10 cellular contexts compared by ENCODE assay signal in the genomic region with DNA sequence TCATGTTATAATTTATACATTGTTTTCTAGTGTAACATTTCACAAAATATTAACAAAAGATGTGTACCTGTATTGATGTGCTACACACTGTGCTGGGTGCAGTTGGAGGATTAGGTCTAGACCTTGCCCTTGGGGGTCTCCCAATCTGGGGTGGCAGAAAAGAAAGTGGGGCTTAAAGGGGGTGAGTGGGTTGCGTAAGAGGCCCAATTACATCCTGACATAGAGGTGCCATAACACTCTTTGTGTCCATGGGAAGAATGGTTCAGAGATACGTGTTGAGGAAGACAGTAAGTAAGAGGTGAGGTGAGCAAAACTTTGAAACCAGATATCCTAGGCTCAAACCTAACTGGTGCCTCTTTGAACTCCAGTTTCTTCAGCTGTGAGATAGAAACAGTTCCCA. TPM values are rescaled to one million over a fixed set of nuclear protein-coding genes. Genes with fewer than 3 reads are reported as not detected.
"Had no signal": no experiment of that assay in that cellular context is flagged by ENCODE, and none has a peak within 500 bp of the region (broad histone marks: within the 10 kb centered on the region; RNA-seq: fewer than 3 reads in every experiment).

No MANE protein-coding gene starts in this region.

- ATAC-seq: HCT116, HepG2 had no signal

- DNase-seq: H7, KBM-7 had no signal

- H3K9ac ChIP-seq: GM23248, KMS-11 had no signal

- H3K4me2 ChIP-seq: KMS-11 had no signal

- H3K27ac Mint-ChIP-seq: HFFc6 had no signal

- H3K4me3 Mint-ChIP-seq: HFFc6 had no signal

- H3K9me3 ChIP-seq: HAP-1 had no signal

- FAIRE-seq: HepG2 had no signal

- H3K9me3 Mint-ChIP-seq: HFFc6 had no signal

- H3K36me3 ChIP-seq: HAP-1 had no signal

- H3K27ac ChIP-seq: GM23248, HL-60, KMS-11 had no signal

- H3K4me3 ChIP-seq: GM23248, HAP-1 had no signal

- H2AFZ ChIP-seq: GM23248 had no signal

- H3K4me1 ChIP-seq: HAP-1 had no signal

RNA-seq across cellular contexts. Expression of gene DLEC1, which starts 31.0 kb away (rescaled TPM):
- total RNA-seq: GM23248, HepG2, HT1080 had no signal
